In genomic region chr1:176531896-176532892, GRCh38 we compare ENCODE assay signal across 19 cellular contexts.
A peak's percentile ranks its signal among the peaks of the same experiment; 100 is the strongest.
DNase-seq lines count a peak whose midpoint lies in the region; ATAC-seq, FAIRE-seq and TF ChIP-seq lines count a peak whose summit lies in the region.
"Had no signal": no experiment of that assay in that cellular context is flagged by ENCODE, and none has a peak within 500 bp of the region (broad histone marks: within the 10 kb centered on the region; RNA-seq: fewer than 3 reads in every experiment).

No MANE protein-coding gene starts in this region.

- dilution Hi-C loops in keratinocyte (cut with MboI; ENCODE audit: extremely low pct_ligation_motif_present, low sequenced_read_pairs): no loop called here

- H3K9ac ChIP-seq in keratinocyte (ENCODE audit: control insufficient read depth, extremely low read depth, insufficient read depth, low read length): no peak overlapping the region

- peaks cover 14% of the 10 kb centered on the region for H3K4me1 Mint-ChIP-seq in WTC11
- H3K4me1 Mint-ChIP-seq in nephron progenitor cell: peaks cover 60% of the 10 kb centered on the region

- H3K27ac Mint-ChIP-seq in WTC11 (peak overlapping the region; percentile 38; the same call in 1 of the 2 replicates), nephron progenitor cell (peak overlapping the region; percentile 99)
- H3K27ac Mint-ChIP-seq: CD4-positive, alpha-beta T cell had no signal

- POLR2A ChIA-PET in WTC11 (lab: Charles Lee): no interaction called here

- no peaks in the 10 kb centered on the region for H3K36me3 ChIP-seq in keratinocyte (ENCODE audit: control insufficient read depth in 2 of 2, extremely low read depth in 1 of 2, insufficient read depth in 2 of 2, low read length in 2 of 2)
- H3K36me3 ChIP-seq: HAP-1 had no signal

- H3K27me3 Mint-ChIP-seq in WTC11 (ENCODE audit: low read depth) (no peaks in the 10 kb centered on the region), nephron progenitor cell (ENCODE audit: low read depth, poor library complexity) (peaks cover 3% of the 10 kb centered on the region)
- H3K27me3 Mint-ChIP-seq: CD4-positive, alpha-beta T cell had no signal

- H2AFZ ChIP-seq in keratinocyte (ENCODE audit: control insufficient read depth, low read length): no peak overlapping the region

- H3K9me1 ChIP-seq in keratinocyte (ENCODE audit: control insufficient read depth, extremely low read depth, insufficient read depth, low read length): no peaks in the 10 kb centered on the region

- no peaks in the 10 kb centered on the region for H3K79me2 ChIP-seq in keratinocyte (ENCODE audit: control insufficient read depth, insufficient read depth, low read length)

- TF ChIP-seq CTCF in WTC11 (IDR thresholded peaks at IDR 0.05): no peak
- TF ChIP-seq CTCF in keratinocyte (optimal IDR thresholded peaks at IDR 0.05 in 1 of 3, IDR thresholded peaks at IDR 0.05 in 1 of 3, conservative IDR thresholded peaks at IDR 0.05 in 1 of 3; ENCODE audit: extremely low read depth in 1 of 3, insufficient read depth in 2 of 3, low read length in 3 of 3): no peak
- no peak for TF ChIP-seq CTCF in nephron progenitor cell (IDR thresholded peaks at IDR 0.05)

- H3K4me3 Mint-ChIP-seq in WTC11 (no peak overlapping the region), nephron progenitor cell (peak overlapping the region; percentile 44)
- H3K4me3 Mint-ChIP-seq: CD4-positive, alpha-beta T cell had no signal

- no peaks in the 10 kb centered on the region for H3K4me1 ChIP-seq in keratinocyte (ENCODE audit: control insufficient read depth, extremely low read depth, insufficient read depth, low read length)
- H3K4me1 ChIP-seq: A549, HAP-1 had no signal

- no peaks in the 10 kb centered on the region for H3K27me3 ChIP-seq in keratinocyte (ENCODE audit: control insufficient read depth, extremely low read depth, insufficient read depth, low read length)

- no peak overlapping the region for H3K4me2 ChIP-seq in keratinocyte (ENCODE audit: control insufficient read depth, extremely low read depth, insufficient read depth, low read depth, low read length)
- H3K4me2 ChIP-seq: A549 had no signal

- CTCF ChIA-PET in WTC11 (lab: Charles Lee): no interaction called here

- no peaks in the 10 kb centered on the region for H4K20me1 ChIP-seq in keratinocyte (ENCODE audit: control insufficient read depth, extremely low read depth, insufficient read depth, low read length)

- DNase-seq in NCI-H2227 (lab: John Stamatoyannopoulos, UW; ENCODE audit: unreplicated experiment): peak; percentile 44
- no peak for DNase-seq in WTC11 (ENCODE audit: low spot score)
- no peak for DNase-seq in keratinocyte (ENCODE audit: low read depth, low spot score)
- no peak for DNase-seq in nephron progenitor cell
- DNase-seq in dermis blood vessel endothelial cell: no peak
- DNase-seq in activated CD8-positive, alpha-beta memory T cell treated with anti-CD3 and anti-CD28 coated beads, Interleukin-2, amount 50 U/mL, for 4 hours: no peak
- DNase-seq in HuH-7 (ENCODE audit: low spot score): no peak
- DNase-seq: Caco-2; CD4-positive, alpha-beta T cell; GF-D8; NCI-H1417 treated with DMSO at 0.1 percent for 48 hours; NCI-H187 treated with DMSO at 0.1 percent for 48 hours; NCI-H345; NCI-H524 treated with DMSO at 0.1 percent for 48 hours; SIG-M5 had no signal

- ATAC-seq in WTC11 (peak; percentile 41), HG03196 (IDR thresholded peaks at IDR 0.05; ENCODE audit: unreplicated experiment) (no peak)
- ATAC-seq: A549, SK-N-SH treated with all-trans-retinoic acid at 6 μM for 48 hours had no signal

- H3K27ac ChIP-seq in keratinocyte (ENCODE audit: control insufficient read depth, insufficient read depth, low read length): no peak overlapping the region
- H3K27ac ChIP-seq: A549 had no signal

- H3K9me3 Mint-ChIP-seq in WTC11 (0 out of 2 replicates have a peak, but pooled peaks cover 3% of the 10 kb centered on the region), nephron progenitor cell (peaks cover 8% of the 10 kb centered on the region)

- H3K36me3 Mint-ChIP-seq in WTC11: no peaks in the 10 kb centered on the region
- no peaks in the 10 kb centered on the region for H3K36me3 Mint-ChIP-seq in nephron progenitor cell (ENCODE audit: low read depth)

- H3K4me3 ChIP-seq in keratinocyte (ENCODE audit: control insufficient read depth in 2 of 3, extremely low read depth in 1 of 3, insufficient read depth in 2 of 3, low read depth in 1 of 3, low read length in 3 of 3): no peak overlapping the region
- H3K4me3 ChIP-seq: A549, HAP-1 had no signal

- FAIRE-seq in keratinocyte (lab: Jason Lieb, UNC): peak; percentile 39
- FAIRE-seq: A549 had no signal

- no peaks in the 10 kb centered on the region for H3K9me3 ChIP-seq in keratinocyte (ENCODE audit: control insufficient read depth, low read depth, low read length)
- H3K9me3 ChIP-seq: A549, Caco-2, HAP-1 had no signal

TF ChIP-seq in WTC11, 78 proteins besides CTCF, POLR2A, EP300 and RAD21:
- TF ChIP-seq NFYB (CRISPR knock-in tag; conservative IDR thresholded peaks at IDR 0.05; ENCODE audit: low read depth): no peak
- TF ChIP-seq FOXP4 (CRISPR knock-in tag; IDR thresholded peaks at IDR 0.05): no peak
- no peak for TF ChIP-seq ZMAT4 (CRISPR knock-in tag; IDR thresholded peaks at IDR 0.05)
- no peak for TF ChIP-seq ATF6 (CRISPR knock-in tag; IDR thresholded peaks at IDR 0.05)
